In genomic region chr12:131690320-131690719, GRCh38 we compare ENCODE assay signal across 22 cellular contexts.
"Had no signal": no experiment of that assay in that cellular context is flagged by ENCODE, and none has a peak within 500 bp of the region (broad histone marks: within the 10 kb centered on the region; RNA-seq: fewer than 3 reads in every experiment).

No MANE protein-coding gene starts in this region.

- H3K9ac ChIP-seq: KMS-11, SK-N-SH had no signal

- H3K9me3 ChIP-seq: SK-N-SH had no signal

- DNase-seq: IMR-90, Kasumi-1, MM.1S, NCI-H1048, NCI-H1105, NCI-H1417, NCI-H1436 treated with DMSO at 0.1 percent for 48 hours, NCI-H1694, NCI-H1930, NCI-H2081, NCI-H2107, NCI-H226, NCI-H446, NCI-H510A, NCI-H524 treated with DMSO at 0.1 percent for 48 hours, NCI-H69, NCI-H774, RPMI8226, SHP77, SK-N-SH had no signal

- H3K27ac ChIP-seq: KMS-11 had no signal

- ATAC-seq: HepG2 had no signal
